In the genomic region with DNA sequence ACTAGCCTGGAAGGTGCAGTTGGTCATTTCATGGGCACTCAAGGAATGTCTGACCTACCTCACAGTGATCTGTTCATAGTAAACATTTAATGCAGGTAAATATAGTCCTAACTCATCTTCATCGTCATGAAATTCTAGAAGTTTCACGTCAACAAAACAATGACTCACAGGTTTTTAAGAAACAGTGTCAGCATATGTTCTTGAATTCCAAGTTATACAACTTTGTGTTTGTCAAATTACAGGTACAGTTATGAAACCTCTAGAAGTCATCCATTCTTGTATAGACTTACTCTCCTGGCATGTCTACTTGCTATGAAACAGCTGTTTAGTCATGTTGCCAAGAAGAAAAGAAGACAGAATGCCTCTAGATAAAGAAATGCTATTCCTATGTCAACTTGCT, we compare ENCODE assay signal across 28 cellular contexts. TPM values are rescaled to one million over a fixed set of nuclear protein-coding genes. Genes with fewer than 3 reads are reported as not detected.
"Had no signal": no experiment of that assay in that cellular context is flagged by ENCODE, and none has a peak within 500 bp of the region (broad histone marks: within the 10 kb centered on the region; RNA-seq: fewer than 3 reads in every experiment).

No MANE protein-coding gene starts in this region.

- H3K36me3 Mint-ChIP-seq: activated naive CD8-positive, alpha-beta T cell treated with anti-CD3 and anti-CD28 coated beads, Interleukin-2, amount 10 ng/mL, durations not matched to agents 7 days and 5 days; naive thymus-derived CD4-positive, alpha-beta T cell had no signal

- H3K9me3 Mint-ChIP-seq: activated naive CD8-positive, alpha-beta T cell treated with anti-CD3 and anti-CD28 coated beads, Interleukin-2, amount 10 ng/mL, durations not matched to agents 7 days and 5 days; activated T-helper 2 cell treated with anti-CD3 and anti-CD28 coated beads, Interferon-gamma antibody, Interleukin-2, Interleukin-4, amounts not matched to agents 10 μg/mL and 5 μg/mL and 100 μg/mL, durations not matched to agents 14 hours and 24 hours and 36 hours; naive thymus-derived CD4-positive, alpha-beta T cell; neural crest cell had no signal

- H3K4me1 ChIP-seq: esophagus squamous epithelium, heart right ventricle, lower lobe of right lung, thyroid gland, upper lobe of right lung had no signal

- H3K4me3 Mint-ChIP-seq: activated CD8-positive, alpha-beta T cell treated with anti-CD3 and anti-CD28 coated beads, Interleukin-2, amount 10 ng/mL, durations not matched to agents 7 days and 5 days; activated naive CD8-positive, alpha-beta T cell treated with anti-CD3 and anti-CD28 coated beads, Interleukin-2, amount 10 ng/mL, durations not matched to agents 7 days and 5 days; naive thymus-derived CD4-positive, alpha-beta T cell; neural crest cell had no signal

- H3K27me3 ChIP-seq: esophagus squamous epithelium, thyroid gland, upper lobe of right lung had no signal

- H3K9me3 ChIP-seq: esophagus squamous epithelium, heart right ventricle, lower lobe of right lung, thyroid gland, upper lobe of right lung had no signal

- H3K4me3 ChIP-seq: esophagus squamous epithelium, heart right ventricle, lower lobe of right lung, thyroid gland, upper lobe of right lung had no signal

- H3K27ac ChIP-seq: esophagus squamous epithelium, heart right ventricle, lower lobe of right lung, thyroid gland, upper lobe of right lung, WERI-Rb-1 had no signal

- DNase-seq: activated CD4-positive, alpha-beta T cell treated with anti-CD3 and anti-CD28 coated beads for 1 hour; activated CD4-positive, alpha-beta T cell treated with anti-CD3 and anti-CD28 coated beads, Interleukin-2, amount 50 U/mL, for 1 hour; activated CD8-positive, alpha-beta T cell treated with anti-CD3 and anti-CD28 coated beads, Interleukin-2, amount 10 ng/mL, durations not matched to agents 7 days and 5 days; activated naive CD4-positive, alpha-beta T cell treated with Interleukin-2 at 50 U/mL for 16 hours; activated naive CD8-positive, alpha-beta T cell treated with anti-CD3 and anti-CD28 coated beads, Interleukin-2, amount 10 ng/mL, durations not matched to agents 7 days and 5 days; activated T-cell treated with anti-CD3 and anti-CD28 coated beads, Interleukin-2, amount 50 U/mL, for 1 hour; amygdala; dermis blood vessel endothelial cell; effector CD8-positive, alpha-beta T cell; esophagus squamous epithelium; heart right ventricle; lower lobe of right lung; naive thymus-derived CD4-positive, alpha-beta T cell; occipital lobe; retina; stimulated activated CD4-positive, alpha-beta T cell treated with anti-CD3 and anti-CD28 coated beads, Interleukin-4, amount 100 ng/mL, for 24 hours; stimulated activated naive CD4-positive, alpha-beta T cell treated with Interleukin-2 at 50 U/mL for 16 hours; T-helper 1 cell; thyroid gland; upper lobe of right lung; WERI-Rb-1 had no signal

- H3K36me3 ChIP-seq: esophagus squamous epithelium, heart right ventricle, lower lobe of right lung, thyroid gland, upper lobe of right lung, WERI-Rb-1 had no signal

- H3K4me1 Mint-ChIP-seq: activated naive CD8-positive, alpha-beta T cell treated with anti-CD3 and anti-CD28 coated beads, Interleukin-2, amount 10 ng/mL, durations not matched to agents 7 days and 5 days; naive thymus-derived CD4-positive, alpha-beta T cell had no signal

- ATAC-seq: activated CD8-positive, alpha-beta T cell treated with anti-CD3 and anti-CD28 coated beads, Interleukin-2, amount 10 ng/mL, durations not matched to agents 7 days and 5 days; heart right ventricle; lower lobe of right lung; naive thymus-derived CD4-positive, alpha-beta T cell; upper lobe of right lung had no signal

RNA-seq across cellular contexts. Expression of a gene that starts 46.6 kb away (rescaled TPM):
- total RNA-seq: activated CD8-positive, alpha-beta T cell treated with anti-CD3 and anti-CD28 coated beads, Interleukin-2, amount 10 ng/mL, durations not matched to agents 7 days and 5 days; activated naive CD8-positive, alpha-beta T cell treated with anti-CD3 and anti-CD28 coated beads, Interleukin-2, amount 10 ng/mL, durations not matched to agents 7 days and 5 days; activated T-helper 2 cell treated with anti-CD3 and anti-CD28 coated beads, Interferon-gamma antibody, Interleukin-2, Interleukin-4, amounts not matched to agents 10 μg/mL and 5 μg/mL and 100 μg/mL, durations not matched to agents 14 hours and 24 hours and 36 hours; cardiac septum; dermis blood vessel endothelial cell; esophagus squamous epithelium; fibroblast of villous mesenchyme; heart right ventricle; lower lobe of right lung; mesenteric fat pad; naive thymus-derived CD4-positive, alpha-beta T cell; neural crest cell; occipital lobe; subcutaneous adipose tissue; thyroid gland; upper lobe of right lung had no signal
- polyA plus RNA-seq: heart right ventricle; keratinocyte; naive thymus-derived CD4-positive, alpha-beta T cell had no signal
